15 cellular contexts compared by ENCODE assay signal in the genomic region with DNA sequence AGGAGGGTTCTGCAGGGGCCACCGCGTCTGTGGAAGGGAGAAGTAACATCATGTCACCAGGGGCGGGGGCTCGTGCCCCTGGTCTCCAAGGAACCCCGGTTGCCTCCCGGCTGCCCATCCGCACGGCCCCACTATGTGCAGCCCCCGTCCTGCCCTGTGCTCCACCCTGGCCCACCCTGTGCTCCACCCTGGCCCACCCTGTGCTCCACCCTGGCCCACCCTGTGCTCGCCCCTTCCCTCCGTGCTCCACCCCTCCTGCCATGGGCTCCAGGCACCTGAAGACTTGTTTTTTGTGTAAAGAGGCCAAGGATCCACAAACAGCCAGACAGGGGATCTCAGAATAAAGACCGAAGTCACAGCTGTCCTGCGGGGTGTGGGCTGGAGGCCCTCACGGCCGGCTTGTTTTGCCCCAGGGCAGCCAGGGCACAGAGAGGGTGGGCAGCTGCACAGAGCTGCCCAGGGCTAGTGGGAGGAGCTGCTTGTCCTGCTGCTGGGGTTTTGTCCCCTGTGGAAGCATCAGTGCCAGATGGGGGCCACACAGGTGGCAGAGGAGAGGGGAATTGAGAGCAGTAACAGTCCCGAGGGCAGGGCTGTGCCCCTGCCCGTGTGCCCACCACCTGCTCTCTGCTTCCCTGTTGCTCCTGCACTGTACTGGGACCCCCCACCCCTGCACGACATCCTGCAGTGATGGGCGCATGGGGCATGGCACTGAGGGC.
"Had no signal": no experiment of that assay in that cellular context is flagged by ENCODE, and none has a peak within 500 bp of the region (broad histone marks: within the 10 kb centered on the region; RNA-seq: fewer than 3 reads in every experiment).

No MANE protein-coding gene starts in this region.

- H3K4me3 ChIP-seq: cardiac muscle cell, smooth muscle cell, suprapubic skin, upper lobe of left lung had no signal

- FAIRE-seq: astrocyte, keratinocyte had no signal

- H3K4me2 ChIP-seq: smooth muscle cell had no signal

- H3K36me3 ChIP-seq: cardiac muscle cell, suprapubic skin, upper lobe of left lung had no signal

- ATAC-seq: activated CD8-positive, alpha-beta T cell treated with anti-CD3 and anti-CD28 coated beads, Interleukin-2, amount 10 ng/mL, durations not matched to agents 7 days and 5 days; left ventricle myocardium superior; right cardiac atrium; stimulated activated memory B cell treated with anti-CD40 and anti-IgM and Interleukin-4, amounts not matched to agents 10 μg/mL and 1 μg/mL and 100 μg/mL, for 72 hours had no signal

- H3K27ac Mint-ChIP-seq: activated CD8-positive, alpha-beta T cell treated with anti-CD3 and anti-CD28 coated beads, Interleukin-2, amount 10 ng/mL, durations not matched to agents 7 days and 5 days; activated naive CD4-positive, alpha-beta T cell treated with anti-CD3 and anti-CD28 coated beads for 36 hours; activated T-helper 1 cell treated with anti-CD3 and anti-CD28 coated beads, Interleukin-12 subunit alpha, Interleukin-12 subunit beta, Interleukin-2, Interleukin-4 antibody, amounts not matched to agents 30 ng/mL and 10 ng/mL and 1 ng/mL, durations not matched to agents 14 hours and 24 hours and 36 hours; stimulated activated memory B cell treated with anti-CD40 and anti-IgM and Interleukin-4, amounts not matched to agents 10 μg/mL and 1 μg/mL and 100 μg/mL, for 72 hours had no signal

- H3K36me3 Mint-ChIP-seq: stimulated activated memory B cell treated with anti-CD40 and anti-IgM and Interleukin-4, amounts not matched to agents 10 μg/mL and 1 μg/mL and 100 μg/mL, for 72 hours had no signal

- H3K9me3 ChIP-seq: suprapubic skin, upper lobe of left lung had no signal

- H3K27me3 ChIP-seq: cardiac muscle cell had no signal

- H3K4me1 ChIP-seq: suprapubic skin had no signal

- H3K4me3 Mint-ChIP-seq: activated CD8-positive, alpha-beta T cell treated with anti-CD3 and anti-CD28 coated beads, Interleukin-2, amount 10 ng/mL, durations not matched to agents 7 days and 5 days; activated naive CD4-positive, alpha-beta T cell treated with anti-CD3 and anti-CD28 coated beads for 36 hours; activated T-helper 1 cell treated with anti-CD3 and anti-CD28 coated beads, Interleukin-12 subunit alpha, Interleukin-12 subunit beta, Interleukin-2, Interleukin-4 antibody, amounts not matched to agents 30 ng/mL and 10 ng/mL and 1 ng/mL, durations not matched to agents 14 hours and 24 hours and 36 hours; stimulated activated memory B cell treated with anti-CD40 and anti-IgM and Interleukin-4, amounts not matched to agents 10 μg/mL and 1 μg/mL and 100 μg/mL, for 72 hours had no signal

- DNase-seq: activated CD4-positive, alpha-beta T cell treated with anti-CD3 and anti-CD28 coated beads for 48 hours; activated CD8-positive, alpha-beta memory T cell treated with anti-CD3 and anti-CD28 coated beads, Interleukin-2, amount 50 U/mL, for 48 hours; activated CD8-positive, alpha-beta T cell treated with anti-CD3 and anti-CD28 coated beads, Interleukin-2, amount 10 ng/mL, durations not matched to agents 7 days and 5 days; activated naive CD4-positive, alpha-beta T cell treated with anti-CD3 and anti-CD28 coated beads for 36 hours; foreskin melanocyte; left ventricle myocardium superior; right cardiac atrium; upper lobe of left lung had no signal

- H3K27ac ChIP-seq: cardiac muscle cell, suprapubic skin, upper lobe of left lung had no signal

- H3K9me3 Mint-ChIP-seq: activated naive CD4-positive, alpha-beta T cell treated with anti-CD3 and anti-CD28 coated beads for 36 hours; activated T-helper 1 cell treated with anti-CD3 and anti-CD28 coated beads, Interleukin-12 subunit alpha, Interleukin-12 subunit beta, Interleukin-2, Interleukin-4 antibody, amounts not matched to agents 30 ng/mL and 10 ng/mL and 1 ng/mL, durations not matched to agents 14 hours and 24 hours and 36 hours; stimulated activated memory B cell treated with anti-CD40 and anti-IgM and Interleukin-4, amounts not matched to agents 10 μg/mL and 1 μg/mL and 100 μg/mL, for 72 hours had no signal
